ENCODE assay signal across 14 cellular contexts in genomic region chr18:79637181-79637920, GRCh38. TPM values are rescaled to one million over a fixed set of nuclear protein-coding genes. Genes with fewer than 3 reads are reported as not detected.
A peak's percentile ranks its signal among the peaks of the same experiment; 100 is the strongest.
DNase-seq lines count a peak whose midpoint lies in the region; TF ChIP-seq lines count a peak whose summit lies in the region.
"Had no signal": no experiment of that assay in that cellular context is flagged by ENCODE, and none has a peak within 500 bp of the region (broad histone marks: within the 10 kb centered on the region; RNA-seq: fewer than 3 reads in every experiment).

No MANE protein-coding gene starts in this region.

- DNase-seq in activated CD8-positive, alpha-beta memory T cell treated with anti-CD3 and anti-CD28 coated beads, Interleukin-2, amount 50 U/mL, for 48 hours, result peak; percentile 50
- DNase-seq in iPS-NIHi7 (ENCODE audit: extremely low spot score) (peak; percentile 55), spleen (peak; percentile 48), esophagus squamous epithelium (lab: John Stamatoyannopoulos, UW) (no peak), kidney tubule cell (ENCODE audit: low spot score) (no peak), brain microvascular endothelial cell (no peak)
- DNase-seq: CD8-positive, alpha-beta memory T cell; GF-D8; NCI-H1092; NCI-H345; NCI-H526 treated with DMSO at 0.1 percent for 48 hours had no signal

- in situ Hi-C loops in brain microvascular endothelial cell (cut with HindIII; ENCODE audit: low pct_ligation_motif_present, low sequenced_read_pairs), result loop anchor here (25.0 kb wide), 1 partner anchor 250 kb away; the partner anchor contains the start of gene NFATC1

- H3K9me3 ChIP-seq in HUES6 (ENCODE audit: control insufficient read depth, insufficient read depth, low read depth, low read length) (peaks cover 5% of the 10 kb centered on the region; the same call in 1 of the 2 replicates), spleen (no peaks in the 10 kb centered on the region), esophagus squamous epithelium (no peaks in the 10 kb centered on the region)
- H3K9me3 ChIP-seq: BLaER1 had no signal

- no peak overlapping the region for H3K9ac ChIP-seq in HUES6 (ENCODE audit: low read length)
- H3K9ac ChIP-seq: BLaER1 had no signal

- TF ChIP-seq POLR2A in spleen (IDR thresholded peaks at IDR 0.05) (no peak), esophagus squamous epithelium (IDR thresholded peaks at IDR 0.05) (no peak)

- H3K27me3 ChIP-seq in HUES6 (ENCODE audit: control insufficient read depth, insufficient read depth, low read length) (no peaks in the 10 kb centered on the region), spleen (replicated peaks in 1 of 7) (peaks cover 3 to 35% (median 18%) of the 10 kb centered on the region in 7 donors), esophagus squamous epithelium (peaks cover 0 to 53% (median 6%) of the 10 kb centered on the region in 4 donors), brain microvascular endothelial cell (replicated peaks) (peaks cover 29% of the 10 kb centered on the region)
- H3K27me3 ChIP-seq: BLaER1 had no signal

- H3K36me3 ChIP-seq in HUES6 (ENCODE audit: control insufficient read depth, insufficient read depth, low read length), result no peaks in the 10 kb centered on the region
- no peaks in the 10 kb centered on the region for H3K36me3 ChIP-seq in spleen
- H3K36me3 ChIP-seq in esophagus squamous epithelium, result no peaks in the 10 kb centered on the region
- H3K36me3 ChIP-seq in brain microvascular endothelial cell (replicated peaks), result no peaks in the 10 kb centered on the region
- H3K36me3 ChIP-seq: BLaER1 had no signal

- no peaks in the 10 kb centered on the region for H3K4me1 ChIP-seq in HUES6 (ENCODE audit: control insufficient read depth, insufficient read depth, low read length)
- H3K4me1 ChIP-seq in spleen, result peaks cover 0 to 11% (median 1%) of the 10 kb centered on the region in 6 donors
- H3K4me1 ChIP-seq in esophagus squamous epithelium, result no peaks in the 10 kb centered on the region

- 32 to 38% (median 34%) methylated on average over 35 to 58 of the region's 58 CpGs for WGBS in spleen, 5 donors
- WGBS in esophagus squamous epithelium, 2 donors, result 43 to 81% methylated on average over 9 to 24 of the region's 58 CpGs

- no peak for TF ChIP-seq CTCF in spleen (IDR thresholded peaks at IDR 0.05 in 8 of 11, conservative IDR thresholded peaks at IDR 0.05 in 3 of 11)
- no peak for TF ChIP-seq CTCF in esophagus squamous epithelium (IDR thresholded peaks at IDR 0.05)
- no peak for TF ChIP-seq CTCF in brain microvascular endothelial cell (IDR thresholded peaks at IDR 0.05; ENCODE audit: low read depth, low read length, missing control alignments)

- H3K27ac ChIP-seq in HUES6 (ENCODE audit: low read depth, low read length), result no peak overlapping the region
- no peak overlapping the region for H3K27ac ChIP-seq in spleen
- H3K27ac ChIP-seq in esophagus squamous epithelium, result no peak overlapping the region
- no peak overlapping the region for H3K27ac ChIP-seq in brain microvascular endothelial cell
- H3K27ac ChIP-seq: BLaER1 had no signal

- H3K4me3 ChIP-seq in HUES6 (ENCODE audit: low read depth, low read length) (peak overlapping the region; percentile 20; the same call in 1 of the 2 replicates), spleen (no peak overlapping the region), esophagus squamous epithelium (no peak overlapping the region), brain microvascular endothelial cell (ENCODE audit: low read depth, low read length) (no peak overlapping the region)
- H3K4me3 ChIP-seq: BLaER1, K562 had no signal

- intact Hi-C loops in spleen (cut with DNase I; ENCODE audit: low total_unique reads) (no loop called here), esophagus squamous epithelium (cut with DNase I) (loop anchor here (10.0 kb wide), 1 partner anchor 53 kb away; no protein-coding TSS in a partner anchor)

RNA-seq across cellular contexts. Expression of gene CTDP1, which starts 42.3 kb away (rescaled TPM):
- total RNA-seq in spleen, result 10 to 100 TPM; 24.5 to 54.6 (median 30.5) TPM
- 10 to 100 TPM; 13.6 to 20.8 (median 18.0) TPM for polyA plus RNA-seq in spleen
- 10 to 100 TPM; 10.5 to 17.1 (median 15.5) TPM for total RNA-seq in esophagus squamous epithelium

Comparison
In these comparisons a context has a peak if more than half of its experiments do, and no peak if none do; other contexts are left out.
1. DNase-seq: peak in activated CD8-positive, alpha-beta memory T cell treated with anti-CD3 and anti-CD28 coated beads, Interleukin-2, amount 50 U/mL, for 48 hours (single experiment), iPS-NIHi7 (single experiment) and spleen (single experiment); none in esophagus squamous epithelium (single experiment), kidney tubule cell (single experiment) and brain microvascular endothelial cell (single experiment).